ENCODE assay signal across 2 cellular contexts in genomic region chr6:6788394-6789020, GRCh38.
TF ChIP-seq lines count a peak whose summit lies in the region.

No MANE protein-coding gene starts in this region.

TF ChIP-seq in SK-N-SH, 30 proteins besides CTCF, POLR2A, EP300 and RAD21 (continued from another document):
- TF ChIP-seq CHD2 (IDR thresholded peaks at IDR 0.05; ENCODE audit: low read length, partially characterized antibody) (no peak), RXRA (IDR thresholded peaks at IDR 0.05; ENCODE audit: borderline replicate concordance, low read depth) (no peak), NRF1 (IDR thresholded peaks at IDR 0.05; ENCODE audit: low read depth, low read length) (no peak), IRF3 (IDR thresholded peaks at IDR 0.05; ENCODE audit: low read depth, low read length) (no peak), POLR2AphosphoS5 (IDR thresholded peaks at IDR 0.05; ENCODE audit: low read depth, low read length) (no peak), RFX5 (IDR thresholded peaks at IDR 0.05; ENCODE audit: low read length) (no peak), YY1 (IDR thresholded peaks at IDR 0.05; ENCODE audit: low read depth) (no peak), USF2 (IDR thresholded peaks at IDR 0.05; ENCODE audit: borderline replicate concordance, low read depth, low read length) (no peak), SMC3 (IDR thresholded peaks at IDR 0.05; ENCODE audit: low read depth, low read length) (no peak), TCF12 (IDR thresholded peaks at IDR 0.05) (no peak)

TF ChIP-seq in SK-N-SH treated with all-trans-retinoic acid at 6 μM for 48 hours, 23 proteins besides CTCF, POLR2A, EP300 and RAD21 (continued from another document):
- TF ChIP-seq, protein P1, sequence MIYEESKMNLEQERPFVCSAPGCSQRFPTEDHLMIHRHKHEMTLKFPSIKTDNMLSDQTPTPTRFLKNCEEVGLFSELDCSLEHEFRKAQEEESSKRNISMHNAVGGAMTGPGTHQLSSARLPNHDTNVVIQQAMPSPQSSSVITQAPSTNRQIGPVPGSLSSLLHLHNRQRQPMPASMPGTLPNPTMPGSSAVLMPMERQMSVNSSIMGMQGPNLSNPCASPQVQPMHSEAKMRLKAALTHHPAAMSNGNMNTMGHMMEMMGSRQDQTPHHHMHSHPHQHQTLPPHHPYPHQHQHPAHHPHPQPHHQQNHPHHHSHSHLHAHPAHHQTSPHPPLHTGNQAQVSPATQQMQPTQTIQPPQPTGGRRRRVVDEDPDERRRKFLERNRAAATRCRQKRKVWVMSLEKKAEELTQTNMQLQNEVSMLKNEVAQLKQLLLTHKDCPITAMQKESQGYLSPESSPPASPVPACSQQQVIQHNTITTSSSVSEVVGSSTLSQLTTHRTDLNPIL (CRISPR knock-in tag; IDR thresholded peaks at IDR 0.05; ENCODE audit: low read depth), result no peak
